25 cellular contexts compared by ENCODE assay signal in genomic region chr1:203655656-203656055, GRCh38. TPM values are rescaled to one million over a fixed set of nuclear protein-coding genes. Genes with fewer than 3 reads are reported as not detected.
A peak's percentile ranks its signal among the peaks of the same experiment; 100 is the strongest.
DNase-seq lines count a peak whose midpoint lies in the region; ATAC-seq lines count a peak whose summit lies in the region.
"Had no signal": no experiment of that assay in that cellular context is flagged by ENCODE, and none has a peak within 500 bp of the region (broad histone marks: within the 10 kb centered on the region; RNA-seq: fewer than 3 reads in every experiment).

No MANE protein-coding gene starts in this region.

- H3K27ac Mint-ChIP-seq in T-helper 1 cell treated with Interleukin-12 subunit alpha and Interleukin-12 subunit beta and Interleukin-4 antibody, amounts not matched to agents 30 μg/mL and 1 μg/mL, for 36 hours, result peak overlapping the region; percentile 10
- H3K27ac Mint-ChIP-seq in CD4-positive, alpha-beta memory T cell, result peak overlapping the region; percentile 80 to 96 (median 92)
- H3K27ac Mint-ChIP-seq in activated CD8-positive, alpha-beta T cell treated with anti-CD3 and anti-CD28 coated beads, Interleukin-2, amount 10 ng/mL, durations not matched to agents 7 days and 5 days, result peak overlapping the region; percentile 11
- peak overlapping the region; percentile 90 to 96 (median 94) for H3K27ac Mint-ChIP-seq in immature natural killer cell
- H3K27ac Mint-ChIP-seq: activated naive CD4-positive, alpha-beta T cell treated with anti-CD3 and anti-CD28 coated beads for 36 hours; WTC11 had no signal

- no peaks in the 10 kb centered on the region for H3K9me3 ChIP-seq in CD4-positive, alpha-beta memory T cell (ENCODE audit: control insufficient read depth in 1 of 2, low read length in 2 of 2)
- no peaks in the 10 kb centered on the region for H3K9me3 ChIP-seq in HAP-1
- H3K9me3 ChIP-seq: BLaER1 treated with 17β-estradiol and CSF1 and Interleukin-3, amounts not matched to agents 10 nM and 100 nM; lower lobe of right lung; prostate gland; transverse colon had no signal

- H3K27me3 Mint-ChIP-seq in T-helper 1 cell treated with Interleukin-12 subunit alpha and Interleukin-12 subunit beta and Interleukin-4 antibody, amounts not matched to agents 30 μg/mL and 1 μg/mL, for 36 hours (ENCODE audit: low read depth), result no peaks in the 10 kb centered on the region
- no peaks in the 10 kb centered on the region for H3K27me3 Mint-ChIP-seq in CD4-positive, alpha-beta memory T cell
- H3K27me3 Mint-ChIP-seq in activated CD8-positive, alpha-beta T cell treated with anti-CD3 and anti-CD28 coated beads, Interleukin-2, amount 10 ng/mL, durations not matched to agents 7 days and 5 days (ENCODE audit: low read depth), result no peaks in the 10 kb centered on the region
- peaks cover 0 to 6% (median 5%) of the 10 kb centered on the region in 3 donors for H3K27me3 Mint-ChIP-seq in immature natural killer cell (ENCODE audit: low read depth in 3 of 3)
- H3K27me3 Mint-ChIP-seq: naive thymus-derived CD8-positive, alpha-beta T cell had no signal

- no peak overlapping the region for H3K4me3 ChIP-seq in CD4-positive, alpha-beta memory T cell (ENCODE audit: low read length in 2 of 2)
- H3K4me3 ChIP-seq in HAP-1, result no peak overlapping the region
- H3K4me3 ChIP-seq: BLaER1 treated with 17β-estradiol and CSF1 and Interleukin-3, amounts not matched to agents 10 nM and 100 nM; lower lobe of right lung; prostate gland; transverse colon had no signal

- peak overlapping the region; percentile 36 for H3K27ac ChIP-seq in CD4-positive, alpha-beta memory T cell (ENCODE audit: low read depth, low read length)
- H3K27ac ChIP-seq: 22Rv1; BLaER1 treated with 17β-estradiol and CSF1 and Interleukin-3, amounts not matched to agents 10 nM and 100 nM; lower lobe of right lung; prostate gland had no signal

- no peaks in the 10 kb centered on the region for H3K27me3 ChIP-seq in CD4-positive, alpha-beta memory T cell (ENCODE audit: insufficient read depth, low read length)
- H3K27me3 ChIP-seq in HAP-1 (ENCODE audit: low read depth), result no peaks in the 10 kb centered on the region
- H3K27me3 ChIP-seq: BLaER1 treated with 17β-estradiol and CSF1 and Interleukin-3, amounts not matched to agents 10 nM and 100 nM; transverse colon had no signal

- in situ Hi-C loops in HAP-1 (cut with MboI; ENCODE audit: low sequenced_read_pairs), result no loop called here

- H3K4me3 Mint-ChIP-seq in T-helper 1 cell treated with Interleukin-12 subunit alpha and Interleukin-12 subunit beta and Interleukin-4 antibody, amounts not matched to agents 30 μg/mL and 1 μg/mL, for 36 hours, result peak overlapping the region; percentile 39
- peak overlapping the region; percentile 27 to 78 (median 71) for H3K4me3 Mint-ChIP-seq in CD4-positive, alpha-beta memory T cell
- no peak overlapping the region for H3K4me3 Mint-ChIP-seq in activated CD8-positive, alpha-beta T cell treated with anti-CD3 and anti-CD28 coated beads, Interleukin-2, amount 10 ng/mL, durations not matched to agents 7 days and 5 days
- peak overlapping the region; percentile 61 to 83 (median 79) for H3K4me3 Mint-ChIP-seq in immature natural killer cell
- H3K4me3 Mint-ChIP-seq: activated naive CD4-positive, alpha-beta T cell treated with anti-CD3 and anti-CD28 coated beads for 36 hours; WTC11 had no signal

- CTCF ChIA-PET in CD4-positive, alpha-beta memory T cell (lab: Charles Lee; ENCODE audit: partially characterized antibody), result interaction anchor here (0.6 to 6.3 kb wide), 7 partner anchors 10 to 168 kb away, joined by 3 to 78 read pairs (median 3); partner anchors contain the start of gene ATP2B4
- CTCF ChIA-PET in activated CD8-positive, alpha-beta T cell treated with anti-CD3 and anti-CD28 coated beads, Interleukin-2, amount 10 ng/mL, durations not matched to agents 7 days and 5 days (lab: Charles Lee), result interaction anchor here (0.8 to 4.4 kb wide), 2 partner anchors 17 to 46 kb away, joined by 3 to 45 read pairs; no protein-coding TSS in a partner anchor

- H3K4me1 Mint-ChIP-seq in T-helper 1 cell treated with Interleukin-12 subunit alpha and Interleukin-12 subunit beta and Interleukin-4 antibody, amounts not matched to agents 30 μg/mL and 1 μg/mL, for 36 hours (ENCODE audit: low read depth), result peaks cover 47% of the 10 kb centered on the region
- peaks cover 45 to 77% (median 61%) of the 10 kb centered on the region in 4 donors for H3K4me1 Mint-ChIP-seq in CD4-positive, alpha-beta memory T cell
- peaks cover 62% of the 10 kb centered on the region for H3K4me1 Mint-ChIP-seq in activated CD8-positive, alpha-beta T cell treated with anti-CD3 and anti-CD28 coated beads, Interleukin-2, amount 10 ng/mL, durations not matched to agents 7 days and 5 days (ENCODE audit: low read depth)
- peaks cover 82 to 86% of the 10 kb centered on the region in 2 donors for H3K4me1 Mint-ChIP-seq in immature natural killer cell

- DNase-seq in T-helper 1 cell (no peak), immature natural killer cell (peak; percentile 60 to 74 (median 65)), T-helper 9 cell (no peak), HAP-1 (ENCODE audit: low spot score in 2 of 2) (no peak)
- DNase-seq in CD4-positive, alpha-beta memory T cell, result peak in 4 of 5 donors; percentile 28 to 52 (median 38)
- no peak for DNase-seq in activated CD8-positive, alpha-beta T cell treated with anti-CD3 and anti-CD28 coated beads, Interleukin-2, amount 10 ng/mL, durations not matched to agents 7 days and 5 days
- DNase-seq: activated naive CD4-positive, alpha-beta T cell treated with anti-CD3 and anti-CD28 coated beads for 36 hours; HCEC 1CT; hippocampal formation; lower lobe of right lung; naive thymus-derived CD8-positive, alpha-beta T cell; NCI-H146; NCI-H446 treated with DMSO at 0.1 percent for 48 hours; NCI-H774; occipital lobe; SHP77 treated with DMSO at 0.1 percent for 48 hours; stimulated activated CD4-positive, alpha-beta T cell treated with anti-CD3 and anti-CD28 coated beads, Interleukin-4, amount 100 ng/mL, for 24 hours; transverse colon had no signal

- POLR2A ChIA-PET in CD4-positive, alpha-beta memory T cell (lab: Charles Lee; ENCODE audit: partially characterized antibody), result interaction anchor here (0.7 to 9.2 kb wide), 11 partner anchors 8 to 331 kb away, joined by 3 to 240 read pairs (median 6); partner anchors contain the start of genes ATP2B4 and LAX1
- POLR2A ChIA-PET in activated CD8-positive, alpha-beta T cell treated with anti-CD3 and anti-CD28 coated beads, Interleukin-2, amount 10 ng/mL, durations not matched to agents 7 days and 5 days (lab: Charles Lee), result interaction anchor here (1.3 kb wide), 1 partner anchor 18 kb away, joined by 4 read pairs; no protein-coding TSS in a partner anchor

- intact Hi-C loops in CD4-positive, alpha-beta memory T cell (cut with micrococcal nuclease), result loop anchor here (1.0 kb wide), 1 partner anchor 8 kb away; no protein-coding TSS in a partner anchor

- no peaks in the 10 kb centered on the region for H3K36me3 ChIP-seq in CD4-positive, alpha-beta memory T cell (ENCODE audit: insufficient read depth, low read length)
- no peaks in the 10 kb centered on the region; the same call in 1 of the 2 replicates for H3K36me3 ChIP-seq in HAP-1 (replicated peaks)
- H3K36me3 ChIP-seq: lower lobe of right lung, prostate gland, transverse colon had no signal

- H3K4me1 ChIP-seq in CD4-positive, alpha-beta memory T cell (ENCODE audit: insufficient read depth, low read length), result peaks cover 69% of the 10 kb centered on the region
- peaks cover 10% of the 10 kb centered on the region for H3K4me1 ChIP-seq in HAP-1

- no peak for ATAC-seq in activated CD8-positive, alpha-beta T cell treated with anti-CD3 and anti-CD28 coated beads, Interleukin-2, amount 10 ng/mL, durations not matched to agents 7 days and 5 days
- ATAC-seq in HG02852 (IDR thresholded peaks at IDR 0.05; ENCODE audit: unreplicated experiment), result no peak
- ATAC-seq: lower lobe of right lung; naive thymus-derived CD8-positive, alpha-beta T cell; sciatic nerve; WTC11 had no signal

- no peaks in the 10 kb centered on the region for H3K9me3 Mint-ChIP-seq in T-helper 1 cell treated with Interleukin-12 subunit alpha and Interleukin-12 subunit beta and Interleukin-4 antibody, amounts not matched to agents 30 μg/mL and 1 μg/mL, for 36 hours
- no peaks in the 10 kb centered on the region for H3K9me3 Mint-ChIP-seq in CD4-positive, alpha-beta memory T cell
- no peaks in the 10 kb centered on the region for H3K9me3 Mint-ChIP-seq in activated CD8-positive, alpha-beta T cell treated with anti-CD3 and anti-CD28 coated beads, Interleukin-2, amount 10 ng/mL, durations not matched to agents 7 days and 5 days (ENCODE audit: insufficient read depth)
- no peaks in the 10 kb centered on the region for H3K9me3 Mint-ChIP-seq in immature natural killer cell
- H3K9me3 Mint-ChIP-seq: activated naive CD4-positive, alpha-beta T cell treated with anti-CD3 and anti-CD28 coated beads for 36 hours; naive thymus-derived CD8-positive, alpha-beta T cell; WTC11 had no signal

- H3K36me3 Mint-ChIP-seq in T-helper 1 cell treated with Interleukin-12 subunit alpha and Interleukin-12 subunit beta and Interleukin-4 antibody, amounts not matched to agents 30 μg/mL and 1 μg/mL, for 36 hours (ENCODE audit: low read depth), result peaks cover 23% of the 10 kb centered on the region
- H3K36me3 Mint-ChIP-seq in CD4-positive, alpha-beta memory T cell, result peaks cover 0 to 2% of the 10 kb centered on the region in 2 donors
- H3K36me3 Mint-ChIP-seq in activated CD8-positive, alpha-beta T cell treated with anti-CD3 and anti-CD28 coated beads, Interleukin-2, amount 10 ng/mL, durations not matched to agents 7 days and 5 days (ENCODE audit: low read depth), result peaks cover 27% of the 10 kb centered on the region
- H3K36me3 Mint-ChIP-seq in immature natural killer cell, result peaks cover 0 to 5% (median 0%) of the 10 kb centered on the region in 3 donors
- H3K36me3 Mint-ChIP-seq: WTC11 had no signal

RNA-seq across cellular contexts. Expression of gene ATP2B4, which starts 29.0 kb away (rescaled TPM):
- 10 to 100 TPM; 97.2 to 98.6 TPM for total RNA-seq in CD4-positive, alpha-beta memory T cell
- polyA plus RNA-seq in CD4-positive, alpha-beta memory T cell, result 10 to 100 TPM; 14.8 to 41.7 TPM
- total RNA-seq in activated CD8-positive, alpha-beta T cell treated with anti-CD3 and anti-CD28 coated beads, Interleukin-2, amount 10 ng/mL, durations not matched to agents 7 days and 5 days, result 10 to 100 TPM; 65.0 to 65.1 TPM
- polyA plus RNA-seq in immature natural killer cell, result 10 to 100 TPM; 24.5 to 63.1 (median 36.8) TPM

Comparison
In these comparisons a context has a peak if more than half of its experiments do, and no peak if none do; other contexts are left out.
1. H3K27ac Mint-ChIP-seq: peak in every context shown above with its lines; median percentile 94 in immature natural killer cell; 92 in CD4-positive, alpha-beta memory T cell; 11 in activated CD8-positive, alpha-beta T cell treated with anti-CD3 and anti-CD28 coated beads, Interleukin-2, amount 10 ng/mL, durations not matched to agents 7 days and 5 days; 10 in T-helper 1 cell treated with Interleukin-12 subunit alpha and Interleukin-12 subunit beta and Interleukin-4 antibody, amounts not matched to agents 30 μg/mL and 1 μg/mL, for 36 hours.
2. DNase-seq: peak in CD4-positive, alpha-beta memory T cell (4 of 5) and immature natural killer cell (3 of 3); none in T-helper 1 cell (0 of 5), activated CD8-positive, alpha-beta T cell treated with anti-CD3 and anti-CD28 coated beads, Interleukin-2, amount 10 ng/mL, durations not matched to agents 7 days and 5 days (single experiment), T-helper 9 cell (single experiment) and HAP-1 (0 of 2).